Comparison of ENCODE assay signal across 10 cellular contexts in genomic region chr3:107643038-107643883, GRCh38.
DNase-seq lines count a peak whose midpoint lies in the region; ATAC-seq and TF ChIP-seq lines count a peak whose summit lies in the region.
"Had no signal": no experiment of that assay in that cellular context is flagged by ENCODE, and none has a peak within 500 bp of the region (broad histone marks: within the 10 kb centered on the region; RNA-seq: fewer than 3 reads in every experiment).

No MANE protein-coding gene starts in this region.

- H3K4me1 Mint-ChIP-seq in activated naive CD4-positive, alpha-beta T cell treated with anti-CD3 and anti-CD28 coated beads, Interleukin-2, amount 10 ng/mL, durations not matched to agents 7 days and 5 days: no peaks in the 10 kb centered on the region

- H3K27me3 Mint-ChIP-seq in activated naive CD4-positive, alpha-beta T cell treated with anti-CD3 and anti-CD28 coated beads, Interleukin-2, amount 10 ng/mL, durations not matched to agents 7 days and 5 days: no peaks in the 10 kb centered on the region

- TF ChIP-seq CTCF in fibroblast of mammary gland (conservative IDR thresholded peaks at IDR 0.05; ENCODE audit: control insufficient read depth, insufficient read depth, low read depth, low read length): peak; percentile 17
- TF ChIP-seq CTCF in ascending aorta (IDR thresholded peaks at IDR 0.05): peak in 1 of 3 experiments; percentile 8
- TF ChIP-seq CTCF in thyroid gland (IDR thresholded peaks at IDR 0.05): peak in 1 of 6 experiments; percentile 19

- peaks cover 0 to 4% of the 10 kb centered on the region in 2 donors for H3K36me3 ChIP-seq in ascending aorta
- no peaks in the 10 kb centered on the region for H3K36me3 ChIP-seq in thyroid gland

- H3K27ac Mint-ChIP-seq in activated naive CD4-positive, alpha-beta T cell treated with anti-CD3 and anti-CD28 coated beads, Interleukin-2, amount 10 ng/mL, durations not matched to agents 7 days and 5 days: no peak overlapping the region

- H3K9me3 ChIP-seq in ascending aorta (no peaks in the 10 kb centered on the region), thyroid gland (no peaks in the 10 kb centered on the region)
- H3K9me3 ChIP-seq: heart left ventricle had no signal

- DNase-seq in AML-193 (lab: John Stamatoyannopoulos, UW) (peak; percentile 45 to 49), NOMO-1 treated with dmso at 0.1 percent for 144 hours (lab: John Stamatoyannopoulos, UW; ENCODE audit: unreplicated experiment) (peak; percentile 18), fibroblast of mammary gland (ENCODE audit: low read depth) (peak; percentile 26), ascending aorta (ENCODE audit: low spot score in 2 of 2) (no peak), thyroid gland (no peak), foreskin melanocyte (no peak)
- no peak for DNase-seq in activated naive CD4-positive, alpha-beta T cell treated with anti-CD3 and anti-CD28 coated beads, Interleukin-2, amount 10 ng/mL, durations not matched to agents 7 days and 5 days
- DNase-seq: DMS79, heart left ventricle had no signal

- WGBS in thyroid gland, 2 donors: 87 to 89% methylated on average over 6 of the region's 6 CpGs

- H3K9me3 Mint-ChIP-seq in activated naive CD4-positive, alpha-beta T cell treated with anti-CD3 and anti-CD28 coated beads, Interleukin-2, amount 10 ng/mL, durations not matched to agents 7 days and 5 days: no peaks in the 10 kb centered on the region

- intact Hi-C loops in ascending aorta (cut with DNase I): no loop called here
- intact Hi-C loops in thyroid gland (cut with DNase I): no loop called here

- TF ChIP-seq POLR2A in thyroid gland (IDR thresholded peaks at IDR 0.05): no peak

- peak; percentile 48 for ATAC-seq in GM19043 (IDR thresholded peaks at IDR 0.05; ENCODE audit: low read depth, unreplicated experiment)

- CTCF ChIA-PET in activated naive CD4-positive, alpha-beta T cell treated with anti-CD3 and anti-CD28 coated beads, Interleukin-2, amount 10 ng/mL, durations not matched to agents 7 days and 5 days (lab: Charles Lee): interaction anchor here (0.6 to 1.2 kb wide), 8 partner anchors 9 to 97 kb away, joined by 3 to 5 read pairs (median 3); no protein-coding TSS in a partner anchor

- H3K36me3 Mint-ChIP-seq in activated naive CD4-positive, alpha-beta T cell treated with anti-CD3 and anti-CD28 coated beads, Interleukin-2, amount 10 ng/mL, durations not matched to agents 7 days and 5 days: peaks cover 5% of the 10 kb centered on the region

- H3K27me3 ChIP-seq in ascending aorta (no peaks in the 10 kb centered on the region), thyroid gland (no peaks in the 10 kb centered on the region)
- H3K27me3 ChIP-seq: heart left ventricle had no signal

- no peak overlapping the region for H3K4me3 Mint-ChIP-seq in activated naive CD4-positive, alpha-beta T cell treated with anti-CD3 and anti-CD28 coated beads, Interleukin-2, amount 10 ng/mL, durations not matched to agents 7 days and 5 days

- H3K27ac ChIP-seq in ascending aorta: no peak overlapping the region
- H3K27ac ChIP-seq in thyroid gland: no peak overlapping the region
- H3K27ac ChIP-seq: heart left ventricle had no signal

- H3K4me1 ChIP-seq in ascending aorta (no peaks in the 10 kb centered on the region), thyroid gland (no peaks in the 10 kb centered on the region)

- H3K4me3 ChIP-seq in fibroblast of mammary gland (ENCODE audit: control insufficient read depth, low read depth, low read length): no peak overlapping the region
- no peak overlapping the region for H3K4me3 ChIP-seq in ascending aorta
- no peak overlapping the region for H3K4me3 ChIP-seq in thyroid gland (replicated peaks in 1 of 3)
- H3K4me3 ChIP-seq: heart left ventricle had no signal

Comparison
In these comparisons a context has a peak if more than half of its experiments do, and no peak if none do; other contexts are left out.
1. DNase-seq: peak in AML-193 (2 of 2), NOMO-1 treated with dmso at 0.1 percent for 144 hours (single experiment) and fibroblast of mammary gland (single experiment); none in ascending aorta (0 of 2), thyroid gland (0 of 2), activated naive CD4-positive, alpha-beta T cell treated with anti-CD3 and anti-CD28 coated beads, Interleukin-2, amount 10 ng/mL, durations not matched to agents 7 days and 5 days (single experiment) and foreskin melanocyte (single experiment).